In genomic region chr10:84820121-84820520, GRCh38 we compare ENCODE assay signal across 13 cellular contexts.
DNase-seq lines count a peak whose midpoint lies in the region; ATAC-seq and TF ChIP-seq lines count a peak whose summit lies in the region.
"Had no signal": no experiment of that assay in that cellular context is flagged by ENCODE, and none has a peak within 500 bp of the region (broad histone marks: within the 10 kb centered on the region; RNA-seq: fewer than 3 reads in every experiment).

No MANE protein-coding gene starts in this region.

- H3K36me3 ChIP-seq in breast epithelium (no peaks in the 10 kb centered on the region), SU-DHL-6 (ENCODE audit: low read length) (no peaks in the 10 kb centered on the region)
- H3K36me3 ChIP-seq: BLaER1 had no signal

- POLR2A ChIA-PET in MCF 10A (lab: Yijun Ruan, JAX) = no interaction called here

- no peak overlapping the region for H2AFZ ChIP-seq in SU-DHL-6 (ENCODE audit: low read depth, low read length, severe bottlenecking)

- H3K4me2 ChIP-seq in SU-DHL-6 (ENCODE audit: low read depth, low read length, poor library complexity, severe bottlenecking) = no peak overlapping the region
- H3K4me2 ChIP-seq: BLaER1 had no signal

- H3K9me2 ChIP-seq in SU-DHL-6 (replicated peaks; ENCODE audit: insufficient read depth, low read length) = no peaks in the 10 kb centered on the region

- TF ChIP-seq POLR2A in breast epithelium (IDR thresholded peaks at IDR 0.05) = no peak

- TF ChIP-seq CTCF in MCF 10A (IDR thresholded peaks at IDR 0.05; ENCODE audit: unreplicated experiment) (peak; percentile 19), breast epithelium (IDR thresholded peaks at IDR 0.05) (no peak), SU-DHL-6 (IDR thresholded peaks at IDR 0.05; ENCODE audit: insufficient read depth, low read length, poor library complexity, severe bottlenecking) (peak; percentile 18), type B pancreatic cell (conservative IDR thresholded peaks at IDR 0.05) (peak; percentile 21)

- H3K27ac ChIP-seq in breast epithelium (no peak overlapping the region), SU-DHL-6 (ENCODE audit: low read depth, low read length) (no peak overlapping the region)
- H3K27ac ChIP-seq: BLaER1 had no signal

- no peak for ATAC-seq in activated naive CD4-positive, alpha-beta T cell treated with anti-CD3 and anti-CD28 coated beads, Interleukin-2, amount 50 U/mL, for 72 hours
- ATAC-seq in stimulated activated effector memory CD8-positive, alpha-beta T cell treated with anti-CD3 and anti-CD28 coated beads, Interleukin-12 subunit alpha, Interleukin-12 subunit beta, amount 100 ng/mL, for 72 hours = no peak
- no peak for ATAC-seq in HG03025 (IDR thresholded peaks at IDR 0.05; ENCODE audit: low FRiP score, unreplicated experiment)

- DNase-seq in MCF 10A (ENCODE audit: unreplicated experiment) (peak; percentile 51), breast epithelium (ENCODE audit: low spot score in 2 of 2) (no peak), NCI-H146 treated with DMSO at 0.1 percent for 48 hours (lab: John Stamatoyannopoulos, UW; ENCODE audit: unreplicated experiment) (peak; percentile 7), type B pancreatic cell (ENCODE audit: extremely low spot score, unreplicated experiment) (no peak)
- no peak for DNase-seq in activated naive CD4-positive, alpha-beta T cell treated with anti-CD3 and anti-CD28 coated beads, Interleukin-2, amount 50 U/mL, for 72 hours (ENCODE audit: low spot score in 2 of 2)
- no peak for DNase-seq in stimulated activated effector memory CD8-positive, alpha-beta T cell treated with anti-CD3 and anti-CD28 coated beads, Interleukin-12 subunit alpha, Interleukin-12 subunit beta, amount 100 ng/mL, for 72 hours (ENCODE audit: low spot score in 2 of 2)
- DNase-seq: activated naive CD8-positive, alpha-beta T cell treated with anti-CD3 and anti-CD28 coated beads for 36 hours; RPMI8226; stimulated activated CD4-positive, alpha-beta T cell treated with anti-CD3 and anti-CD28 coated beads, Interleukin-2, amount 100 ng/mL, for 48 hours had no signal

- H3K9me3 ChIP-seq in breast epithelium (no peaks in the 10 kb centered on the region), SU-DHL-6 (ENCODE audit: insufficient read depth, low read length) (no peaks in the 10 kb centered on the region)
- H3K9me3 ChIP-seq: BLaER1 had no signal

- no peaks in the 10 kb centered on the region for H3K36me3 Mint-ChIP-seq in MCF 10A (ENCODE audit: insufficient read depth, unreplicated experiment)
- H3K36me3 Mint-ChIP-seq in type B pancreatic cell = no peaks in the 10 kb centered on the region
- H3K36me3 Mint-ChIP-seq in activated naive CD4-positive, alpha-beta T cell treated with anti-CD3 and anti-CD28 coated beads, Interleukin-2, amount 50 U/mL, for 72 hours = no peaks in the 10 kb centered on the region
- no peaks in the 10 kb centered on the region for H3K36me3 Mint-ChIP-seq in stimulated activated effector memory CD8-positive, alpha-beta T cell treated with anti-CD3 and anti-CD28 coated beads, Interleukin-12 subunit alpha, Interleukin-12 subunit beta, amount 100 ng/mL, for 72 hours

- H3K4me3 ChIP-seq in breast epithelium (no peak overlapping the region), SU-DHL-6 (ENCODE audit: insufficient read depth, low read length, poor library complexity, severe bottlenecking) (no peak overlapping the region)
- H3K4me3 ChIP-seq: BLaER1 had no signal

- H3K27me3 ChIP-seq in breast epithelium (no peaks in the 10 kb centered on the region), SU-DHL-6 (ENCODE audit: low read length) (no peaks in the 10 kb centered on the region)
- H3K27me3 ChIP-seq: BLaER1 had no signal

- no peaks in the 10 kb centered on the region for H3F3A ChIP-seq in SU-DHL-6 (ENCODE audit: insufficient read depth)

- H3K4me1 Mint-ChIP-seq in MCF 10A (ENCODE audit: insufficient read depth, unreplicated experiment) = no peaks in the 10 kb centered on the region
- peaks cover 10% of the 10 kb centered on the region for H3K4me1 Mint-ChIP-seq in type B pancreatic cell (ENCODE audit: unreplicated experiment)
- H3K4me1 Mint-ChIP-seq in stimulated activated effector memory CD8-positive, alpha-beta T cell treated with anti-CD3 and anti-CD28 coated beads, Interleukin-12 subunit alpha, Interleukin-12 subunit beta, amount 100 ng/mL, for 72 hours = no peaks in the 10 kb centered on the region
- H3K4me1 Mint-ChIP-seq: activated CD4-positive, alpha-beta T cell treated with anti-CD3 and anti-CD28 coated beads, Interleukin-2, amount 10 ng/mL, durations not matched to agents 24 days and 14 days; activated naive CD8-positive, alpha-beta T cell treated with anti-CD3 and anti-CD28 coated beads for 36 hours had no signal

- intact Hi-C loops in MCF 10A (cut with micrococcal nuclease) (no loop called here), breast epithelium (cut with DNase I; ENCODE audit: low total_unique reads) (no loop called here)

- H3K79me2 ChIP-seq in SU-DHL-6 (ENCODE audit: insufficient read depth, low read length) = no peaks in the 10 kb centered on the region

- BruUV-seq in MCF 10A (replicated peaks; lab: Mats Ljungman, UMichigan) = no TSS peak

- no peaks in the 10 kb centered on the region for H4K20me1 ChIP-seq in SU-DHL-6 (ENCODE audit: low read depth, low read length)
- H4K20me1 ChIP-seq: BLaER1 had no signal

- H3K27me3 Mint-ChIP-seq in MCF 10A (ENCODE audit: insufficient read depth, unreplicated experiment) (peaks cover 10% of the 10 kb centered on the region), type B pancreatic cell (peaks cover 3% of the 10 kb centered on the region)
- H3K27me3 Mint-ChIP-seq: activated CD4-positive, alpha-beta T cell treated with anti-CD3 and anti-CD28 coated beads, Interleukin-2, amount 10 ng/mL, durations not matched to agents 24 days and 14 days had no signal

- CTCF ChIA-PET in MCF 10A (lab: Yijun Ruan, JAX) = interaction anchor here (0.6 to 1.8 kb wide), 7 partner anchors 10 to 1549 kb away, joined by 3 to 7 read pairs (median 3); no protein-coding TSS in a partner anchor

- H3K27ac Mint-ChIP-seq in MCF 10A (ENCODE audit: low read depth, unreplicated experiment) (no peak overlapping the region), type B pancreatic cell (no peak overlapping the region)
- H3K27ac Mint-ChIP-seq in activated naive CD4-positive, alpha-beta T cell treated with anti-CD3 and anti-CD28 coated beads, Interleukin-2, amount 50 U/mL, for 72 hours = no peak overlapping the region
- no peak overlapping the region for H3K27ac Mint-ChIP-seq in stimulated activated effector memory CD8-positive, alpha-beta T cell treated with anti-CD3 and anti-CD28 coated beads, Interleukin-12 subunit alpha, Interleukin-12 subunit beta, amount 100 ng/mL, for 72 hours
- H3K27ac Mint-ChIP-seq: activated CD4-positive, alpha-beta T cell treated with anti-CD3 and anti-CD28 coated beads, Interleukin-2, amount 10 ng/mL, durations not matched to agents 24 days and 14 days; activated naive CD8-positive, alpha-beta T cell treated with anti-CD3 and anti-CD28 coated beads for 36 hours had no signal

- no peak overlapping the region for H3K9ac ChIP-seq in SU-DHL-6 (ENCODE audit: low read length)
- H3K9ac ChIP-seq: BLaER1 had no signal

- peaks cover 7% of the 10 kb centered on the region for H3K9me3 Mint-ChIP-seq in MCF 10A (ENCODE audit: unreplicated experiment)
- peaks cover 5% of the 10 kb centered on the region for H3K9me3 Mint-ChIP-seq in type B pancreatic cell
- H3K9me3 Mint-ChIP-seq in activated naive CD4-positive, alpha-beta T cell treated with anti-CD3 and anti-CD28 coated beads, Interleukin-2, amount 50 U/mL, for 72 hours = peaks cover 3% of the 10 kb centered on the region in 2 donors
- H3K9me3 Mint-ChIP-seq in stimulated activated effector memory CD8-positive, alpha-beta T cell treated with anti-CD3 and anti-CD28 coated beads, Interleukin-12 subunit alpha, Interleukin-12 subunit beta, amount 100 ng/mL, for 72 hours = peaks cover 2% of the 10 kb centered on the region
- H3K9me3 Mint-ChIP-seq: activated CD4-positive, alpha-beta T cell treated with anti-CD3 and anti-CD28 coated beads, Interleukin-2, amount 10 ng/mL, durations not matched to agents 24 days and 14 days; activated naive CD8-positive, alpha-beta T cell treated with anti-CD3 and anti-CD28 coated beads for 36 hours had no signal

- no peak overlapping the region for H3K4me3 Mint-ChIP-seq in MCF 10A (ENCODE audit: unreplicated experiment)
- no peak overlapping the region for H3K4me3 Mint-ChIP-seq in type B pancreatic cell
- no peak overlapping the region for H3K4me3 Mint-ChIP-seq in stimulated activated effector memory CD8-positive, alpha-beta T cell treated with anti-CD3 and anti-CD28 coated beads, Interleukin-12 subunit alpha, Interleukin-12 subunit beta, amount 100 ng/mL, for 72 hours
- H3K4me3 Mint-ChIP-seq: activated CD4-positive, alpha-beta T cell treated with anti-CD3 and anti-CD28 coated beads, Interleukin-2, amount 10 ng/mL, durations not matched to agents 24 days and 14 days; activated naive CD8-positive, alpha-beta T cell treated with anti-CD3 and anti-CD28 coated beads for 36 hours had no signal

- H3K4me1 ChIP-seq in breast epithelium = no peaks in the 10 kb centered on the region
- H3K4me1 ChIP-seq: BLaER1 had no signal

Comparison
In these comparisons a context has a peak if more than half of its experiments do, and no peak if none do; other contexts are left out.
1. DNase-seq: peak in MCF 10A (single experiment) and NCI-H146 treated with DMSO at 0.1 percent for 48 hours (single experiment); none in breast epithelium (0 of 2), type B pancreatic cell (single experiment), activated naive CD4-positive, alpha-beta T cell treated with anti-CD3 and anti-CD28 coated beads, Interleukin-2, amount 50 U/mL, for 72 hours (0 of 2) and stimulated activated effector memory CD8-positive, alpha-beta T cell treated with anti-CD3 and anti-CD28 coated beads, Interleukin-12 subunit alpha, Interleukin-12 subunit beta, amount 100 ng/mL, for 72 hours (0 of 2).
2. CTCF ChIP-seq: peak in MCF 10A (single experiment), SU-DHL-6 (single experiment) and type B pancreatic cell (single experiment); none in breast epithelium (0 of 3).